Comparison of ENCODE assay signal across 8 cellular contexts in the genomic region with DNA sequence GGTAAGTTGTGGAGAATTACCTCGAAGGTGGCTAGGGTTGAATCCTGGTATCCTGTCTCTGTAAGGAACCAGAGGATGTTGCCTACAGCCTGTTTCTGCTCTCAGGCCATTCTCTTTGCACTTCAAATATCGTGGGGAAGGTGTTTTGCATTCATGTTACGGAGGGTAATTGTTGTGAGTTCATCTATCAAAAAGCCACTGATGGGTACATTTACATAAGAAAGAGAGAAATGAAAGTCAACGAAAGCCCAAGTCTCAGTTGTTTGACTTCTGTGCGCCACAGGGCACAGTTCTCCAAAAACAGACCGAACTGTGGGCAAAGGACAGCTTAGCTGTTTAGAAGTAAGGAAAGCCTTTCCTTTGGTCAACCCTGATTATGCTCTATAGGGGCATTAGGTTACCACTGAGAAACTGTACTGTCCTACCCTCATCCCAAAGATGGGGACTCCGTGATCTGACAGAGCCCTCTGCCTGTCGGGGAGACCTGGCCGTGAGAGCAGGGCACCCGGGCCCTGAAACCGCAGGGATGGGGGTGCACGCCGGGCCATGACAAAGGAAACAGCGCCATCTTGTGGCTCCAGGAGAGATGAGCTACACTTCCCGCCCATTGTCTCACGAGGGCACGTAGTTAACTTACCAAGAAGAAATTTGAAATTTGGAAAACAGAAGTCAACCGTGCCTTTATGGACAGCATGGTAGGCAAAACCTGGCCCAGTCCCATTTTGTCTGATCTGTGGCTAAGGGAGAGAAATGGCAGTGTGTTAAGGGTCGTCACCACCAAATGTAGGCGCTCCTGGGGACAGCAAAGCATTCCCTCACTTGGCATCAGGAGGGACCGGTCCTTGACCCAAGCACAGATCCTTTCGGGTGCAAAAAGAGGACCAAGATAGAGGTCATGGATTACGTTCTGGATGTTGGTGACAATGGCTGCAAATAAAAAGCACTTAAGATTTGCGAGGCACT.
DNase-seq lines count a peak whose midpoint lies in the region; ATAC-seq and TF ChIP-seq lines count a peak whose summit lies in the region.

No MANE protein-coding gene starts in this region.

- H3K27ac ChIP-seq in 22Rv1 (no peak overlapping the region), right lobe of liver (peak overlapping the region in 2 of 3 donors; percentile 8 to 30)

- H3K4me3 ChIP-seq in GM12875 (ENCODE audit: low read depth, low read length) (no peak overlapping the region), right lobe of liver (peak overlapping the region in 1 of 3 donors; percentile 22)

- no peak overlapping the region for H3K4me3 Mint-ChIP-seq in activated CD4-positive, alpha-beta T cell treated with anti-CD3 and anti-CD28 coated beads, Interleukin-2, amount 10 ng/mL, durations not matched to agents 24 days and 14 days

- H3K4me1 ChIP-seq in right lobe of liver: peaks cover 0 to 43% (median 21%) of the 10 kb centered on the region in 4 donors

- H3K36me3 ChIP-seq in right lobe of liver: no peaks in the 10 kb centered on the region

- peak; percentile 36 for DNase-seq in NCI-H2196 (lab: John Stamatoyannopoulos, UW; ENCODE audit: unreplicated experiment)
- DNase-seq in activated CD4-positive, alpha-beta T cell treated with anti-CD3 and anti-CD28 coated beads, Interleukin-2, amount 10 ng/mL, durations not matched to agents 24 days and 14 days: peak; percentile 87
- DNase-seq in dermis blood vessel endothelial cell: peak; percentile 67
- peak; percentile 72 to 86 (median 85) for DNase-seq in right lobe of liver
- DNase-seq in stimulated activated CD4-positive, alpha-beta T cell treated with anti-CD3 and anti-CD28 coated beads, TNF-alpha, amount 100 ng/mL, for 24 hours (ENCODE audit: low read depth in 3 of 3): peak; percentile 33 to 51 (median 44)

- WGBS in right lobe of liver (ENCODE audit: insufficient coverage, low coverage, low lambda C conversion rate, missing lambda C conversion rate): 24% methylated on average over 23 of the region's 24 CpGs

- H3K27me3 ChIP-seq in right lobe of liver: no peaks in the 10 kb centered on the region

- intact Hi-C loops in activated CD4-positive, alpha-beta T cell treated with anti-CD3 and anti-CD28 coated beads, Interleukin-2, amount 10 ng/mL, durations not matched to agents 24 days and 14 days (cut with micrococcal nuclease): loop anchor here (10.0 kb wide), 1 partner anchor 862 kb away; a partner anchor contains a TSS
- intact Hi-C loops in right lobe of liver (cut with DNase I): no loop called here

- H3K27ac Mint-ChIP-seq in activated CD4-positive, alpha-beta T cell treated with anti-CD3 and anti-CD28 coated beads, Interleukin-2, amount 10 ng/mL, durations not matched to agents 24 days and 14 days: no peak overlapping the region

- H3K9me3 Mint-ChIP-seq in activated CD4-positive, alpha-beta T cell treated with anti-CD3 and anti-CD28 coated beads, Interleukin-2, amount 10 ng/mL, durations not matched to agents 24 days and 14 days: no peaks in the 10 kb centered on the region

- H3K4me1 Mint-ChIP-seq in activated CD4-positive, alpha-beta T cell treated with anti-CD3 and anti-CD28 coated beads, Interleukin-2, amount 10 ng/mL, durations not matched to agents 24 days and 14 days: no peaks in the 10 kb centered on the region

- peaks cover 20% of the 10 kb centered on the region for H3K27me3 Mint-ChIP-seq in activated CD4-positive, alpha-beta T cell treated with anti-CD3 and anti-CD28 coated beads, Interleukin-2, amount 10 ng/mL, durations not matched to agents 24 days and 14 days

- TF ChIP-seq CTCF in 22Rv1 (IDR thresholded peaks at IDR 0.05): peak; percentile 91
- TF ChIP-seq CTCF in GM12875 (IDR thresholded peaks at IDR 0.05; ENCODE audit: borderline replicate concordance, insufficient read depth, low read depth, low read length): peak; percentile 76; the same call in 1 of the 2 replicates
- peak; percentile 83 to 94 (median 92) for TF ChIP-seq CTCF in right lobe of liver (IDR thresholded peaks at IDR 0.05)

- no peaks in the 10 kb centered on the region for H3K9me3 ChIP-seq in right lobe of liver

- no peak for TF ChIP-seq POLR2A in right lobe of liver (IDR thresholded peaks at IDR 0.05)

- peak; percentile 82 for ATAC-seq in HG02981 (IDR thresholded peaks at IDR 0.05; ENCODE audit: unreplicated experiment)
- ATAC-seq in right lobe of liver: peak; percentile 82 to 92 (median 90)

- no peaks in the 10 kb centered on the region for H3K36me3 Mint-ChIP-seq in activated CD4-positive, alpha-beta T cell treated with anti-CD3 and anti-CD28 coated beads, Interleukin-2, amount 10 ng/mL, durations not matched to agents 24 days and 14 days (ENCODE audit: low read depth)

Comparison
In these comparisons a context has a peak if more than half of its experiments do, and no peak if none do; other contexts are left out.
1. DNase-seq: peak in every context shown above with its lines; median percentile 87 in activated CD4-positive, alpha-beta T cell treated with anti-CD3 and anti-CD28 coated beads, Interleukin-2, amount 10 ng/mL, durations not matched to agents 24 days and 14 days; 85 in right lobe of liver; 67 in dermis blood vessel endothelial cell; 44 in stimulated activated CD4-positive, alpha-beta T cell treated with anti-CD3 and anti-CD28 coated beads, TNF-alpha, amount 100 ng/mL, for 24 hours; 36 in NCI-H2196.